2 cellular contexts compared by ENCODE assay signal in the genomic region with DNA sequence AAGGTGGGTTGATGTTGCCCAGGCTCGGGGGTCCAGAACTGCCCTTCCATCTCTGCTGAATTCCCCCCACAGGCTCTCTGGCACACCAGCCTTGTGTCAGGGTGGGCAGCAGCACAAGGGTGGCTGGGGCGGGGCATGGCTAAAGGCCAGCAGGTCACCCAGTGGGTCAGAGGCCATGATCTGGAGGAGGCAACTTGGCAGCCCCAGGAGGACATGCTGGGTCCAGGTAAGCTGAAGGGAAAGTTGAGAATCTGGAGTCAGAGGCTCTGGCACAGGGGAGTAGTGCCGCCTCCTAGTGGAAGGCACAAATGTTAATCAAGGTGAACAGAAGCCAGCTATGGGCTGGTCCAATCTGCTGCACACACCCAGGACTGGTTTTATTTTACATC.
TF ChIP-seq lines count a peak whose summit lies in the region.

No MANE protein-coding gene starts in this region.

TF ChIP-seq in HCT116, 20 proteins besides CTCF, POLR2A, EP300 and RAD21:
- TF ChIP-seq ZFX (IDR thresholded peaks at IDR 0.05) (no peak), EZH2 (IDR thresholded peaks at IDR 0.05) (no peak), FOSL1 (IDR thresholded peaks at IDR 0.05; ENCODE audit: low read depth) (no peak), SP1 (IDR thresholded peaks at IDR 0.05; ENCODE audit: low read depth) (no peak), YY1 (IDR thresholded peaks at IDR 0.05; ENCODE audit: extremely low read depth, insufficient replicate concordance, low read depth, low read length) (no peak), SIN3A (IDR thresholded peaks at IDR 0.05; ENCODE audit: low read depth) (no peak), POLR2AphosphoS5 (IDR thresholded peaks at IDR 0.05; ENCODE audit: low read depth, low read length) (no peak), ELF1 (IDR thresholded peaks at IDR 0.05; ENCODE audit: borderline replicate concordance, low read depth) (no peak), CBX3 (IDR thresholded peaks at IDR 0.05; ENCODE audit: low read depth) (no peak), ATF3 (IDR thresholded peaks at IDR 0.05) (no peak), CEBPB (IDR thresholded peaks at IDR 0.05; ENCODE audit: low read depth) (no peak), JUND (IDR thresholded peaks at IDR 0.05) (no peak), SRF (IDR thresholded peaks at IDR 0.05; ENCODE audit: low read depth) (no peak), EZH2phosphoT487 (IDR thresholded peaks at IDR 0.05; ENCODE audit: borderline replicate concordance) (no peak), ZNF274 (IDR thresholded peaks at IDR 0.05; ENCODE audit: low read depth, low read length) (no peak), ZBTB33 (IDR thresholded peaks at IDR 0.05; ENCODE audit: extremely low read depth, insufficient replicate concordance, low read length) (no peak), TCF7L2 (IDR thresholded peaks at IDR 0.05; ENCODE audit: borderline replicate concordance, extremely low read depth, insufficient read depth, insufficient read length) (no peak)
- TF ChIP-seq, protein P1, sequence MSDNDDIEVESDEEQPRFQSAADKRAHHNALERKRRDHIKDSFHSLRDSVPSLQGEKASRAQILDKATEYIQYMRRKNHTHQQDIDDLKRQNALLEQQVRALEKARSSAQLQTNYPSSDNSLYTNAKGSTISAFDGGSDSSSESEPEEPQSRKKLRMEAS (IDR thresholded peaks at IDR 0.05): no peak
- TF ChIP-seq, protein P2, sequence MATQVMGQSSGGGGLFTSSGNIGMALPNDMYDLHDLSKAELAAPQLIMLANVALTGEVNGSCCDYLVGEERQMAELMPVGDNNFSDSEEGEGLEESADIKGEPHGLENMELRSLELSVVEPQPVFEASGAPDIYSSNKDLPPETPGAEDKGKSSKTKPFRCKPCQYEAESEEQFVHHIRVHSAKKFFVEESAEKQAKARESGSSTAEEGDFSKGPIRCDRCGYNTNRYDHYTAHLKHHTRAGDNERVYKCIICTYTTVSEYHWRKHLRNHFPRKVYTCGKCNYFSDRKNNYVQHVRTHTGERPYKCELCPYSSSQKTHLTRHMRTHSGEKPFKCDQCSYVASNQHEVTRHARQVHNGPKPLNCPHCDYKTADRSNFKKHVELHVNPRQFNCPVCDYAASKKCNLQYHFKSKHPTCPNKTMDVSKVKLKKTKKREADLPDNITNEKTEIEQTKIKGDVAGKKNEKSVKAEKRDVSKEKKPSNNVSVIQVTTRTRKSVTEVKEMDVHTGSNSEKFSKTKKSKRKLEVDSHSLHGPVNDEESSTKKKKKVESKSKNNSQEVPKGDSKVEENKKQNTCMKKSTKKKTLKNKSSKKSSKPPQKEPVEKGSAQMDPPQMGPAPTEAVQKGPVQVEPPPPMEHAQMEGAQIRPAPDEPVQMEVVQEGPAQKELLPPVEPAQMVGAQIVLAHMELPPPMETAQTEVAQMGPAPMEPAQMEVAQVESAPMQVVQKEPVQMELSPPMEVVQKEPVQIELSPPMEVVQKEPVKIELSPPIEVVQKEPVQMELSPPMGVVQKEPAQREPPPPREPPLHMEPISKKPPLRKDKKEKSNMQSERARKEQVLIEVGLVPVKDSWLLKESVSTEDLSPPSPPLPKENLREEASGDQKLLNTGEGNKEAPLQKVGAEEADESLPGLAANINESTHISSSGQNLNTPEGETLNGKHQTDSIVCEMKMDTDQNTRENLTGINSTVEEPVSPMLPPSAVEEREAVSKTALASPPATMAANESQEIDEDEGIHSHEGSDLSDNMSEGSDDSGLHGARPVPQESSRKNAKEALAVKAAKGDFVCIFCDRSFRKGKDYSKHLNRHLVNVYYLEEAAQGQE (IDR thresholded peaks at IDR 0.05; ENCODE audit: low read depth): no peak

TF ChIP-seq in GM12878, 131 proteins besides CTCF, POLR2A, EP300 and RAD21:
- TF ChIP-seq RAD51 (IDR thresholded peaks at IDR 0.05) (no peak), SMC3 (IDR thresholded peaks at IDR 0.05; ENCODE audit: borderline replicate concordance, low read length) (peak; percentile 19; the same call in 1 of the 2 replicates), EGR1 (IDR thresholded peaks at IDR 0.05; ENCODE audit: borderline replicate concordance in 1 of 2, low read depth in 2 of 2, low read length in 2 of 2) (no peak), CHD4 (IDR thresholded peaks at IDR 0.05) (no peak), KLF5 (IDR thresholded peaks at IDR 0.05; ENCODE audit: partially characterized antibody) (no peak), CHD2 (IDR thresholded peaks at IDR 0.05; ENCODE audit: borderline replicate concordance, low read depth, low read length) (no peak), SRF (IDR thresholded peaks at IDR 0.05; ENCODE audit: low read depth in 2 of 2, low read length in 2 of 2) (no peak), SIN3A (IDR thresholded peaks at IDR 0.05; ENCODE audit: low read depth, low read length) (no peak)
TF ChIP-seq in GM12878: peak in this region for 1.
